8 cellular contexts compared by ENCODE assay signal in the genomic region with DNA sequence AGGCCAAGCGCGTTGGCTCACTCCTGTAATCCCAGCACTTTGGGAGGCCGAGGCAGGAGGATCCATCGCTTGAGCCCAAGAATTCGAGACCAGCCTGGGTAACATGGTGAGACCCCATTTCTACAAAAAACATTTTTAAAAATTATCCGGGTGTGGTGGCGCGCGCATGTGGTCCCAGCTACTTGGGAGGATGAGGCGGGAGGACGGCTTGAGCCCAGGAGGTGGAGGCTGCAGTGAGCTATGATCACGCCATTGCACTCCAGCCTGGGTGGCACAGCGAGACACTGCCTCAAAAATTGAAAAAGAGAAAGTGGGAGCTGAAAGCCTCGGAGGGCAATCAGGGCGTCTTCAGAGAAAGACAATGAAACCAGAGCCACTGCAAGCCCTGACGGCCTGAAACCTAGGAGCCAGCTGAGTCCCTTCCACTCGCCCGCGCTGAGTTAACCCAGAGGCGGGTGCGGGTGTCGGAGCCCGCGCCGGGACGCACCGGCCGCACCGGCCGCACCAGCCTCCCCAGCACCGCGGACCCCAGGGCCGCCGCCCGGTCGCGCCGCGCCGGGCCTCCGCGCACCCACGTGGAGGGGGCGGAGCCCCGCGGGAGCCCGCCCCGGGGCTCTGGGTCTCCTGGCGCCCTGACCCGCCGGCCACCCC. TPM values are rescaled to one million over a fixed set of nuclear protein-coding genes. Genes with fewer than 3 reads are reported as not detected.
A peak's percentile ranks its signal among the peaks of the same experiment; 100 is the strongest.
DNase-seq lines count a peak whose midpoint lies in the region; ATAC-seq, FAIRE-seq and TF ChIP-seq lines count a peak whose summit lies in the region.

No MANE protein-coding gene starts in this region.

- intact Hi-C loops in colonic mucosa (cut with DNase I): no loop called here

- FAIRE-seq in GM12891 (lab: Jason Lieb, UNC): no peak
- FAIRE-seq in GM19239 (lab: Jason Lieb, UNC): no peak
- no peak for FAIRE-seq in D721Med (lab: Jason Lieb, UNC)

- peak overlapping the region; percentile 34 to 69 for H3K9ac ChIP-seq in colonic mucosa (ENCODE audit: low read depth in 2 of 2, low read length in 2 of 2)
- H3K9ac ChIP-seq in mucosa of stomach (ENCODE audit: low read length): peak overlapping the region; percentile 56

- peak overlapping the region; percentile 59 for H3K27ac ChIP-seq in colonic mucosa

- ATAC-seq in GM21786 (IDR thresholded peaks at IDR 0.05; ENCODE audit: unreplicated experiment): peak; percentile 45

- TF ChIP-seq CTCF in LNCaP clone FGC (IDR thresholded peaks at IDR 0.05; ENCODE audit: control insufficient read depth, extremely low read depth, insufficient read depth) (no peak), colonic mucosa (IDR thresholded peaks at IDR 0.05) (no peak), D721Med (IDR thresholded peaks at IDR 0.05; ENCODE audit: insufficient read depth, missing control alignments) (no peak)

- H3K4me3 ChIP-seq in LNCaP clone FGC (ENCODE audit: low read depth, low read length) (peak overlapping the region; percentile 80), colonic mucosa (peak overlapping the region; percentile 87), mucosa of stomach (ENCODE audit: low read length) (peak overlapping the region; percentile 25)

- no peaks in the 10 kb centered on the region for H3K9me3 ChIP-seq in colonic mucosa
- no peaks in the 10 kb centered on the region for H3K9me3 ChIP-seq in mucosa of stomach (ENCODE audit: control insufficient read depth, low read length)

- DNase-seq in GM12891 (ENCODE audit: insufficient read length, low spot score) (no peak), LNCaP clone FGC (ENCODE audit: low read depth) (no peak), colonic mucosa (no peak), GM19239 (ENCODE audit: insufficient read length, low spot score) (no peak), NCI-H1436 treated with DMSO at 0.1 percent for 48 hours (lab: John Stamatoyannopoulos, UW) (no peak), D721Med (ENCODE audit: insufficient read length, low spot score) (no peak)

- H3K4me1 ChIP-seq in colonic mucosa: peaks cover 6% of the 10 kb centered on the region
- peaks cover 9% of the 10 kb centered on the region for H3K4me1 ChIP-seq in mucosa of stomach (ENCODE audit: control insufficient read depth, insufficient read depth, low read length)

- no peaks in the 10 kb centered on the region for H3K36me3 ChIP-seq in colonic mucosa
- H3K36me3 ChIP-seq in mucosa of stomach (ENCODE audit: control insufficient read depth, insufficient read depth, low read length): no peaks in the 10 kb centered on the region

- H3K27me3 ChIP-seq in colonic mucosa: no peaks in the 10 kb centered on the region
- no peaks in the 10 kb centered on the region for H3K27me3 ChIP-seq in mucosa of stomach (ENCODE audit: control insufficient read depth, insufficient read depth, low read length)

- no peak for TF ChIP-seq POLR2A in GM12891 (IDR thresholded peaks at IDR 0.05; ENCODE audit: low read depth, low read length)

TF ChIP-seq in GM12891, 5 proteins besides CTCF, POLR2A, EP300 and RAD21:
- no peak for TF ChIP-seq SPI1 (IDR thresholded peaks at IDR 0.05; ENCODE audit: low read depth, low read length)
- 0 out of 2 replicates have a peak, but pooled peaks have one; percentile 40 for TF ChIP-seq POLR2AphosphoS5 (IDR thresholded peaks at IDR 0.05; ENCODE audit: low read depth, low read length)

RNA-seq across cellular contexts. Expression of a gene that starts 22.4 kb away (rescaled TPM):
- 30.8 TPM for polyA plus RNA-seq in GM12891 (2012; ENCODE audit: low read depth, missing spikeins)
- total RNA-seq in colonic mucosa: 10 to 100 TPM; 26.2 to 38.7 TPM

RNA-seq across cellular contexts. Expression of a gene that starts 49.7 kb away (rescaled TPM):
- polyA plus RNA-seq in GM12891 (2012; ENCODE audit: low read depth, missing spikeins): 6.5 TPM
- 1 to 10 TPM; 5.7 to 8.2 TPM for total RNA-seq in colonic mucosa

Comparison
In these comparisons a context has a peak if more than half of its experiments do, and no peak if none do; other contexts are left out.
1. H3K4me3 ChIP-seq: peak in every context shown above with its lines; median percentile 87 in colonic mucosa; 80 in LNCaP clone FGC; 25 in mucosa of stomach.